In genomic region chr6:127737009-127737486, GRCh38 we compare ENCODE assay signal across 8 cellular contexts.
DNase-seq lines count a peak whose midpoint lies in the region; ATAC-seq and TF ChIP-seq lines count a peak whose summit lies in the region.

No MANE protein-coding gene starts in this region.

- H3K27me3 ChIP-seq in CD8-positive, alpha-beta memory T cell (ENCODE audit: insufficient read depth, low read length, poor library complexity, severe bottlenecking), result no peaks in the 10 kb centered on the region
- H3K27me3 ChIP-seq in left lung (no peaks in the 10 kb centered on the region), testis (no peaks in the 10 kb centered on the region)

- peak overlapping the region in 6 of 8 donors; percentile 50 to 77 (median 58) for H3K27ac Mint-ChIP-seq in CD8-positive, alpha-beta memory T cell
- H3K27ac Mint-ChIP-seq in T-cell, result peak overlapping the region; percentile 66 to 75

- peak overlapping the region in 1 of 7 donors; percentile 30 for H3K4me3 Mint-ChIP-seq in CD8-positive, alpha-beta memory T cell
- H3K4me3 Mint-ChIP-seq in T-cell, result no peak overlapping the region

- H3K27me3 Mint-ChIP-seq in CD8-positive, alpha-beta memory T cell, result no peaks in the 10 kb centered on the region
- no peaks in the 10 kb centered on the region for H3K27me3 Mint-ChIP-seq in T-cell

- H3K27ac ChIP-seq in CD8-positive, alpha-beta memory T cell (ENCODE audit: low read depth, low read length), result no peak overlapping the region
- no peak overlapping the region for H3K27ac ChIP-seq in left lung
- H3K27ac ChIP-seq in testis, result no peak overlapping the region

- TF ChIP-seq CTCF in choroid plexus epithelial cell (conservative IDR thresholded peaks at IDR 0.05; ENCODE audit: low read depth, low read length) (peak; percentile 78), left lung (IDR thresholded peaks at IDR 0.05) (peak; percentile 33 to 45), testis (IDR thresholded peaks at IDR 0.05) (peak; percentile 27 to 59 (median 42))

- H3K4me3 ChIP-seq in CD8-positive, alpha-beta memory T cell (ENCODE audit: low read length), result no peak overlapping the region
- H3K4me3 ChIP-seq in choroid plexus epithelial cell (ENCODE audit: low read depth, low read length), result no peak overlapping the region
- H3K4me3 ChIP-seq in left lung, result no peak overlapping the region
- H3K4me3 ChIP-seq in testis, result no peak overlapping the region

- no peaks in the 10 kb centered on the region for H3K36me3 ChIP-seq in CD8-positive, alpha-beta memory T cell (ENCODE audit: insufficient read depth, low read length)
- H3K36me3 ChIP-seq in left lung, result no peaks in the 10 kb centered on the region
- H3K36me3 ChIP-seq in testis (ENCODE audit: low read depth, missing control alignments), result no peaks in the 10 kb centered on the region

- peaks cover 46 to 80% (median 73%) of the 10 kb centered on the region in 3 donors for H3K4me1 Mint-ChIP-seq in CD8-positive, alpha-beta memory T cell
- H3K4me1 Mint-ChIP-seq in T-cell, result peaks cover 59 to 67% (median 59%) of the 10 kb centered on the region in 3 donors

- no peaks in the 10 kb centered on the region for H3K9me3 Mint-ChIP-seq in CD8-positive, alpha-beta memory T cell
- H3K9me3 Mint-ChIP-seq in T-cell, result no peaks in the 10 kb centered on the region

- POLR2A ChIA-PET in CD8-positive, alpha-beta memory T cell (lab: Charles Lee), result no interaction called here
- POLR2A ChIA-PET in T-cell (lab: Charles Lee), result interaction anchor here in 1 of 2 donors (0.6 kb wide), 1 partner anchor 118 kb away, joined by 3 read pairs; no protein-coding TSS in a partner anchor

- DNase-seq in CD8-positive, alpha-beta memory T cell, result peak in 4 of 5 donors; percentile 14 to 62 (median 55)
- DNase-seq in NCI-H187 (lab: John Stamatoyannopoulos, UW) (peak; percentile 4 to 55), T-cell (peak in 29 of 34 experiments; percentile 3 to 40 (median 23)), choroid plexus epithelial cell (ENCODE audit: low read depth) (peak; percentile 89), left lung (peak in 1 of 2 donors; percentile 36), testis (peak; percentile 51)

- intact Hi-C loops in left lung (cut with DNase I), result no loop called here
- intact Hi-C loops in testis (cut with DNase I; ENCODE audit: low total_unique reads), result no loop called here

- peaks cover 15% of the 10 kb centered on the region for H3K4me1 ChIP-seq in CD8-positive, alpha-beta memory T cell (ENCODE audit: insufficient read depth, low read length)
- no peaks in the 10 kb centered on the region for H3K4me1 ChIP-seq in left lung
- H3K4me1 ChIP-seq in testis, result no peaks in the 10 kb centered on the region

- peaks cover 0 to 33% (median 5%) of the 10 kb centered on the region in 3 donors for H3K36me3 Mint-ChIP-seq in CD8-positive, alpha-beta memory T cell
- peaks cover 11% of the 10 kb centered on the region for H3K36me3 Mint-ChIP-seq in T-cell

- TF ChIP-seq POLR2A in testis (IDR thresholded peaks at IDR 0.05), result no peak

- ATAC-seq in GM18907 (IDR thresholded peaks at IDR 0.05; ENCODE audit: unreplicated experiment) (peak; percentile 94), HG03064 (IDR thresholded peaks at IDR 0.05; ENCODE audit: low read depth, unreplicated experiment) (peak; percentile 86), T-cell (replicated peaks in 1 of 4) (peak; percentile 82 to 92 (median 84)), left lung (peak; percentile 91)

- CTCF ChIA-PET in CD8-positive, alpha-beta memory T cell (lab: Charles Lee), result interaction anchor here (0.6 to 3.9 kb wide), 10 partner anchors 9 to 779 kb away, joined by 3 to 27 read pairs (median 4); no protein-coding TSS in a partner anchor
- CTCF ChIA-PET in T-cell (lab: Charles Lee), result interaction anchor here (0.6 to 4.7 kb wide), 32 partner anchors 9 to 1987 kb away, joined by 3 to 58 read pairs (median 3); partner anchors contain the start of gene PTPRK (in 2 of the 2)

- no peaks in the 10 kb centered on the region for H3K9me3 ChIP-seq in CD8-positive, alpha-beta memory T cell (ENCODE audit: low read length)
- no peaks in the 10 kb centered on the region for H3K9me3 ChIP-seq in left lung
- H3K9me3 ChIP-seq in testis, result no peaks in the 10 kb centered on the region
